ENCODE assay signal across 13 cellular contexts in genomic region chr16:69724414-69724873, GRCh38. TPM values are rescaled to one million over a fixed set of nuclear protein-coding genes. Genes with fewer than 3 reads are reported as not detected.
DNase-seq lines count a peak whose midpoint lies in the region; ATAC-seq, FAIRE-seq and TF ChIP-seq lines count a peak whose summit lies in the region.
"Had no signal": no experiment of that assay in that cellular context is flagged by ENCODE, and none has a peak within 500 bp of the region (broad histone marks: within the 10 kb centered on the region; RNA-seq: fewer than 3 reads in every experiment).

No MANE protein-coding gene starts in this region.

- no peaks in the 10 kb centered on the region for H3K9me1 ChIP-seq in keratinocyte (ENCODE audit: control insufficient read depth, extremely low read depth, insufficient read depth, low read length)

- no peak for TF ChIP-seq POLR2A in stomach (IDR thresholded peaks at IDR 0.05)

- no peak for FAIRE-seq in keratinocyte (lab: Jason Lieb, UNC)

- H3K4me3 Mint-ChIP-seq in activated CD8-positive, alpha-beta memory T cell treated with anti-CD3 and anti-CD28 coated beads, Interleukin-2, amount 10 ng/mL, durations not matched to agents 7 days and 5 days, result no peak overlapping the region

- no peak overlapping the region for H3K27ac ChIP-seq in SU-DHL-6 (ENCODE audit: low read depth, low read length)
- H3K27ac ChIP-seq in keratinocyte (ENCODE audit: control insufficient read depth, insufficient read depth, low read length), result no peak overlapping the region
- peak overlapping the region; percentile 83 to 93 (median 89) for H3K27ac ChIP-seq in stomach

- intact Hi-C loops in stomach (cut with DNase I; ENCODE audit: low total_unique reads), result no loop called here

- H3K36me3 Mint-ChIP-seq in activated CD8-positive, alpha-beta memory T cell treated with anti-CD3 and anti-CD28 coated beads, Interleukin-2, amount 10 ng/mL, durations not matched to agents 7 days and 5 days, result no peaks in the 10 kb centered on the region

- ATAC-seq in activated CD8-positive, alpha-beta memory T cell treated with anti-CD3 and anti-CD28 coated beads, Interleukin-2, amount 10 ng/mL, durations not matched to agents 7 days and 5 days, result no peak

- no peaks in the 10 kb centered on the region for H3K27me3 ChIP-seq in SU-DHL-6 (ENCODE audit: low read length)
- H3K27me3 ChIP-seq in keratinocyte (ENCODE audit: control insufficient read depth, extremely low read depth, insufficient read depth, low read length), result no peaks in the 10 kb centered on the region
- no peaks in the 10 kb centered on the region for H3K27me3 ChIP-seq in stomach
- H3K27me3 ChIP-seq: BE2C, SJSA1 had no signal

- H3F3A ChIP-seq in SU-DHL-6 (ENCODE audit: insufficient read depth), result no peaks in the 10 kb centered on the region

- H3K9me3 ChIP-seq in SU-DHL-6 (ENCODE audit: insufficient read depth, low read length) (no peaks in the 10 kb centered on the region), keratinocyte (ENCODE audit: control insufficient read depth, low read depth, low read length) (no peaks in the 10 kb centered on the region), stomach (no peaks in the 10 kb centered on the region)
- H3K9me3 ChIP-seq: BE2C, SJSA1 had no signal

- no peaks in the 10 kb centered on the region for H3K27me3 Mint-ChIP-seq in activated CD8-positive, alpha-beta memory T cell treated with anti-CD3 and anti-CD28 coated beads, Interleukin-2, amount 10 ng/mL, durations not matched to agents 7 days and 5 days

- peaks cover 54% of the 10 kb centered on the region for H3K4me1 Mint-ChIP-seq in activated CD8-positive, alpha-beta memory T cell treated with anti-CD3 and anti-CD28 coated beads, Interleukin-2, amount 10 ng/mL, durations not matched to agents 7 days and 5 days

- H3K9ac ChIP-seq in SU-DHL-6 (ENCODE audit: low read length) (no peak overlapping the region), keratinocyte (ENCODE audit: control insufficient read depth, extremely low read depth, insufficient read depth, low read length) (no peak overlapping the region)

- H4K20me1 ChIP-seq in SU-DHL-6 (ENCODE audit: low read depth, low read length) (no peaks in the 10 kb centered on the region), keratinocyte (ENCODE audit: control insufficient read depth, extremely low read depth, insufficient read depth, low read length) (no peaks in the 10 kb centered on the region)

- DNase-seq in activated CD8-positive, alpha-beta memory T cell treated with anti-CD3 and anti-CD28 coated beads, Interleukin-2, amount 10 ng/mL, durations not matched to agents 7 days and 5 days, result no peak
- no peak for DNase-seq in activated CD8-positive, alpha-beta memory T cell treated with anti-CD3 and anti-CD28 coated beads for 24 hours
- DNase-seq in keratinocyte (ENCODE audit: low read depth, low spot score) (no peak), stomach (no peak), NOMO-1 treated with dmso at 0.1 percent for 144 hours (lab: John Stamatoyannopoulos, UW; ENCODE audit: unreplicated experiment) (no peak), putamen (ENCODE audit: low spot score) (no peak), activated T-cell treated with anti-CD3 and anti-CD28 coated beads for 4 hours (no peak)
- DNase-seq: activated CD4-positive, alpha-beta T cell treated with anti-CD3 and anti-CD28 coated beads, Interleukin-2, amount 50 U/mL, for 4 hours; BE2C; HCEC 1CT; NCI-H510A had no signal

- H3K4me1 ChIP-seq in keratinocyte (ENCODE audit: control insufficient read depth, extremely low read depth, insufficient read depth, low read length), result peaks cover 27% of the 10 kb centered on the region
- H3K4me1 ChIP-seq in stomach, result peaks cover 22 to 79% (median 51%) of the 10 kb centered on the region in 4 donors

- H3K36me3 ChIP-seq in SU-DHL-6 (ENCODE audit: low read length) (no peaks in the 10 kb centered on the region), keratinocyte (ENCODE audit: control insufficient read depth in 2 of 2, extremely low read depth in 1 of 2, insufficient read depth in 2 of 2, low read length in 2 of 2) (peaks cover 2 to 5% of the 10 kb centered on the region in 2 experiments), stomach (peaks cover 0 to 12% (median 3%) of the 10 kb centered on the region in 4 donors)
- H3K36me3 ChIP-seq: BE2C had no signal

- no peak for TF ChIP-seq CTCF in SU-DHL-6 (IDR thresholded peaks at IDR 0.05; ENCODE audit: insufficient read depth, low read length, poor library complexity, severe bottlenecking)
- TF ChIP-seq CTCF in keratinocyte (optimal IDR thresholded peaks at IDR 0.05 in 1 of 3, IDR thresholded peaks at IDR 0.05 in 1 of 3, conservative IDR thresholded peaks at IDR 0.05 in 1 of 3; ENCODE audit: extremely low read depth in 1 of 3, insufficient read depth in 2 of 3, low read length in 3 of 3), result no peak
- no peak for TF ChIP-seq CTCF in stomach (IDR thresholded peaks at IDR 0.05)

- no peaks in the 10 kb centered on the region for H3K9me2 ChIP-seq in SU-DHL-6 (replicated peaks; ENCODE audit: insufficient read depth, low read length)

- H3K79me2 ChIP-seq in SU-DHL-6 (ENCODE audit: insufficient read depth, low read length) (no peaks in the 10 kb centered on the region), keratinocyte (ENCODE audit: control insufficient read depth, insufficient read depth, low read length) (peaks cover 31% of the 10 kb centered on the region)

- H3K4me3 ChIP-seq in SU-DHL-6 (ENCODE audit: insufficient read depth, low read length, poor library complexity, severe bottlenecking), result no peak overlapping the region
- peak overlapping the region in 2 of 3 experiments; percentile 32 to 78 for H3K4me3 ChIP-seq in keratinocyte (ENCODE audit: control insufficient read depth in 2 of 3, extremely low read depth in 1 of 3, insufficient read depth in 2 of 3, low read depth in 1 of 3, low read length in 3 of 3)
- peak overlapping the region in 3 of 4 donors; percentile 50 to 61 (median 58) for H3K4me3 ChIP-seq in stomach
- H3K4me3 ChIP-seq: SJSA1 had no signal

- H3K4me2 ChIP-seq in SU-DHL-6 (ENCODE audit: low read depth, low read length, poor library complexity, severe bottlenecking) (no peak overlapping the region), keratinocyte (ENCODE audit: control insufficient read depth, extremely low read depth, insufficient read depth, low read depth, low read length) (peak overlapping the region; percentile 81)

- TF ChIP-seq EP300 in stomach (IDR thresholded peaks at IDR 0.05), result no peak

- no peaks in the 10 kb centered on the region for H3K9me3 Mint-ChIP-seq in activated CD8-positive, alpha-beta memory T cell treated with anti-CD3 and anti-CD28 coated beads, Interleukin-2, amount 10 ng/mL, durations not matched to agents 7 days and 5 days (ENCODE audit: low read depth)

- dilution Hi-C loops in keratinocyte (cut with MboI; ENCODE audit: extremely low pct_ligation_motif_present, low sequenced_read_pairs), result no loop called here

- CTCF ChIA-PET in activated CD8-positive, alpha-beta memory T cell treated with anti-CD3 and anti-CD28 coated beads, Interleukin-2, amount 10 ng/mL, durations not matched to agents 7 days and 5 days (lab: Charles Lee), result interaction anchor here (1.1 to 7.2 kb wide), 3 partner anchors 16 to 31 kb away, joined by 3 to 84 read pairs (median 19); partner anchors contain the start of gene NOB1

- H2AFZ ChIP-seq in SU-DHL-6 (ENCODE audit: low read depth, low read length, severe bottlenecking) (peak overlapping the region; percentile 3), keratinocyte (ENCODE audit: control insufficient read depth, low read length) (no peak overlapping the region)

- peak overlapping the region; percentile 56 for H3K27ac Mint-ChIP-seq in activated CD8-positive, alpha-beta memory T cell treated with anti-CD3 and anti-CD28 coated beads, Interleukin-2, amount 10 ng/mL, durations not matched to agents 7 days and 5 days

- 60 to 79% (median 68%) methylated on average over 2 of the region's 2 CpGs for WGBS in stomach, 5 donors

RNA-seq across cellular contexts. Expression of gene NQO1, which starts 1.9 kb away (rescaled TPM):
- 10 to 100 TPM; 22.6 to 27.2 TPM for total RNA-seq in activated CD8-positive, alpha-beta memory T cell treated with anti-CD3 and anti-CD28 coated beads, Interleukin-2, amount 10 ng/mL, durations not matched to agents 7 days and 5 days
- 92.6 to 166 TPM (median 149 TPM) in 3 replicates for polyA plus RNA-seq in keratinocyte
- 26.9 TPM for polyA plus RNA-seq in keratinocyte (2011; ENCODE audit: low read depth)
- polyA plus RNA-seq in keratinocyte (2011; cell fraction: cytosol; rRNA removed), result 104 and 154 TPM in 2 replicates
- 58.9 and 72.4 TPM in 2 replicates for polyA plus RNA-seq in keratinocyte (2011; cell fraction: nucleus; rRNA removed)
- 30.4 and 143 TPM in 2 replicates for polyA plus RNA-seq in keratinocyte (2012; ENCODE audit: low replicate concordance)
- polyA minus RNA-seq in keratinocyte, result 63.0 to 77.3 TPM (median 66.5 TPM) in 3 replicates
- 73.3 TPM for polyA minus RNA-seq in keratinocyte (2011; cell fraction: cytosol; rRNA and poly(A)+ RNA removed)
- 20.2 and 26.8 TPM in 2 replicates for polyA minus RNA-seq in keratinocyte (2011; cell fraction: nucleus; rRNA and poly(A)+ RNA removed)
- total RNA-seq in stomach, result 100 to 1,000 TPM in 3 of 5 donors, 10 to 100 TPM in 2; 58.8 to 460 (median 137) TPM
- 1,000 to 10,000 TPM in 1 of 3 donors, 100 to 1,000 TPM in 1, 10 to 100 TPM in 1; 97.8 to 1,232 (median 310) TPM for polyA plus RNA-seq in stomach

RNA-seq across cellular contexts. Expression of gene NOB1, which starts 30.3 kb away (rescaled TPM):
- total RNA-seq in activated CD8-positive, alpha-beta memory T cell treated with anti-CD3 and anti-CD28 coated beads, Interleukin-2, amount 10 ng/mL, durations not matched to agents 7 days and 5 days, result 10 to 100 TPM; 61.4 to 84.2 TPM
- 63.0 to 87.4 TPM (median 65.5 TPM) in 3 replicates for polyA plus RNA-seq in keratinocyte
- polyA plus RNA-seq in keratinocyte (2011; ENCODE audit: low read depth), result 55.4 TPM
- 57.7 and 75.2 TPM in 2 replicates for polyA plus RNA-seq in keratinocyte (2011; cell fraction: cytosol; rRNA removed)
- polyA plus RNA-seq in keratinocyte (2011; cell fraction: nucleus; rRNA removed), result 51.9 and 53.3 TPM in 2 replicates
- polyA plus RNA-seq in keratinocyte (2012; ENCODE audit: low replicate concordance), result 55.1 and 72.7 TPM in 2 replicates
- 58.0 to 71.4 TPM (median 68.2 TPM) in 3 replicates for polyA minus RNA-seq in keratinocyte
- polyA minus RNA-seq in keratinocyte (2011; cell fraction: cytosol; rRNA and poly(A)+ RNA removed), result 84.6 TPM
- 24.4 and 30.9 TPM in 2 replicates for polyA minus RNA-seq in keratinocyte (2011; cell fraction: nucleus; rRNA and poly(A)+ RNA removed)
- 10 to 100 TPM in 4 of 5 donors, 1 to 10 TPM in 1; 4.9 to 76.4 (median 52.5) TPM for total RNA-seq in stomach
- 10 to 100 TPM; 36.3 to 63.1 (median 52.9) TPM for polyA plus RNA-seq in stomach

RNA-seq across cellular contexts. Expression of gene WWP2, which starts 37.7 kb away (rescaled TPM):
- 10 to 100 TPM; 56.8 to 58.8 TPM for total RNA-seq in activated CD8-positive, alpha-beta memory T cell treated with anti-CD3 and anti-CD28 coated beads, Interleukin-2, amount 10 ng/mL, durations not matched to agents 7 days and 5 days
- 3.1 to 14.8 TPM (median 6.9 TPM) in 3 replicates for polyA plus RNA-seq in keratinocyte
- polyA plus RNA-seq in keratinocyte (2011; ENCODE audit: low read depth), result 24.1 TPM
- 7.5 and 7.7 TPM in 2 replicates for polyA plus RNA-seq in keratinocyte (2011; cell fraction: cytosol; rRNA removed)
- 17.6 and 17.9 TPM in 2 replicates for polyA plus RNA-seq in keratinocyte (2011; cell fraction: nucleus; rRNA removed)
- 11.8 and 21.7 TPM in 2 replicates for polyA plus RNA-seq in keratinocyte (2012; ENCODE audit: low replicate concordance)
- polyA minus RNA-seq in keratinocyte, result 11.0 to 45.9 TPM (median 12.3 TPM) in 3 replicates
- 11.1 TPM for polyA minus RNA-seq in keratinocyte (2011; cell fraction: cytosol; rRNA and poly(A)+ RNA removed)
- 12.2 and 21.2 TPM in 2 replicates for polyA minus RNA-seq in keratinocyte (2011; cell fraction: nucleus; rRNA and poly(A)+ RNA removed)
- 100 to 1,000 TPM in 1 of 5 donors, 10 to 100 TPM in 4; 34.4 to 442 (median 62.5) TPM for total RNA-seq in stomach
- 10 to 100 TPM; 16.0 to 28.9 (median 20.5) TPM for polyA plus RNA-seq in stomach

Comparison
In these comparisons a context has a peak if more than half of its experiments do, and no peak if none do; other contexts are left out.
1. H3K27ac ChIP-seq: peak in stomach (5 of 5); none in SU-DHL-6 (single experiment) and keratinocyte (single experiment).